Comparison of ENCODE assay signal across 2 cellular contexts in genomic region chr1:214816603-214817002, GRCh38.
TF ChIP-seq lines count a peak whose summit lies in the region.

No MANE protein-coding gene starts in this region.

TF ChIP-seq in SK-N-SH, 30 proteins besides CTCF, POLR2A, EP300 and RAD21 (continued from another document):
- TF ChIP-seq ELF1 (IDR thresholded peaks at IDR 0.05) (no peak), TAF1 (IDR thresholded peaks at IDR 0.05; ENCODE audit: borderline replicate concordance, low read depth, low read length) (no peak), MXI1 (IDR thresholded peaks at IDR 0.05; ENCODE audit: low read depth, low read length) (no peak), MEF2A (IDR thresholded peaks at IDR 0.05; ENCODE audit: borderline replicate concordance, low read depth) (no peak), SIN3A (IDR thresholded peaks at IDR 0.05; ENCODE audit: borderline replicate concordance, low read depth, low read length) (no peak), FOXM1 (IDR thresholded peaks at IDR 0.05; ENCODE audit: low read depth) (no peak), GATA2 (CRISPR knock-in tag; IDR thresholded peaks at IDR 0.05) (no peak), SMC3 (IDR thresholded peaks at IDR 0.05; ENCODE audit: low read depth, low read length) (no peak), NRF1 (IDR thresholded peaks at IDR 0.05; ENCODE audit: low read depth, low read length) (no peak), FOXJ3 (CRISPR knock-in tag; IDR thresholded peaks at IDR 0.05) (no peak)

TF ChIP-seq in SK-N-SH treated with all-trans-retinoic acid at 6 μM for 48 hours, 23 proteins besides CTCF, POLR2A, EP300 and RAD21 (continued from another document):
- TF ChIP-seq CSRNP3 (CRISPR knock-in tag; IDR thresholded peaks at IDR 0.05) (no peak), ISL1 (CRISPR knock-in tag; IDR thresholded peaks at IDR 0.05) (no peak), ZNF70 (CRISPR knock-in tag; IDR thresholded peaks at IDR 0.05) (no peak), TOX (CRISPR knock-in tag; IDR thresholded peaks at IDR 0.05; ENCODE audit: borderline replicate concordance) (no peak)
TF ChIP-seq in SK-N-SH treated with all-trans-retinoic acid at 6 μM for 48 hours: peak in this region for 0.
